In genomic region chrX:63754860-63755579, GRCh38 we compare ENCODE assay signal across 8 cellular contexts. TPM values are rescaled to one million over a fixed set of nuclear protein-coding genes. Genes with fewer than 3 reads are reported as not detected.
DNase-seq lines count a peak whose midpoint lies in the region; ATAC-seq and TF ChIP-seq lines count a peak whose summit lies in the region.

No MANE protein-coding gene starts in this region.

- peak overlapping the region; percentile 60 for H3K4me3 ChIP-seq in astrocyte of the cerebellum (ENCODE audit: low read depth, low read length)
- H3K4me3 ChIP-seq in vagina = peak overlapping the region; percentile 49 to 60

- peaks cover 13% of the 10 kb centered on the region for H3K4me1 ChIP-seq in vagina

- no peaks in the 10 kb centered on the region for H3K36me3 ChIP-seq in vagina

- ATAC-seq in GM18502 (IDR thresholded peaks at IDR 0.05; ENCODE audit: poor library complexity, unreplicated experiment) = peak; percentile 94
- ATAC-seq in HG02943 (IDR thresholded peaks at IDR 0.05; ENCODE audit: low read depth, unreplicated experiment) = peak; percentile 98

- peak overlapping the region; percentile 88 for H3K27ac ChIP-seq in vagina

- in situ Hi-C loops in astrocyte of the cerebellum (cut with HindIII; ENCODE audit: low sequenced_read_pairs) = no loop called here

- TF ChIP-seq POLR2A in vagina (IDR thresholded peaks at IDR 0.05) = peak in 1 of 2 donors; percentile 14

- no peaks in the 10 kb centered on the region for H3K27me3 ChIP-seq in vagina

- intact Hi-C loops in vagina (cut with DNase I) = no loop called here

- DNase-seq in NCI-H1930 (lab: John Stamatoyannopoulos, UW) (peak; percentile 32 to 55), T-helper 9 cell (peak; percentile 69), astrocyte of the cerebellum (ENCODE audit: low read depth) (peak; percentile 82), hepatic stellate cell (ENCODE audit: low spot score) (peak; percentile 77), putamen (ENCODE audit: low spot score) (peak; percentile 94), vagina (ENCODE audit: extremely low spot score in 2 of 2) (peak in 1 of 2 donors; percentile 96)

- TF ChIP-seq CTCF in astrocyte of the cerebellum (IDR thresholded peaks at IDR 0.05; ENCODE audit: low read depth, low read length, missing control alignments) (no peak), vagina (IDR thresholded peaks at IDR 0.05) (no peak)

- no peaks in the 10 kb centered on the region for H3K9me3 ChIP-seq in vagina

RNA-seq across cellular contexts. Expression of gene ARHGEF9, which starts 30.0 kb away (rescaled TPM):
- 10.3 TPM for total RNA-seq in vagina
